In the genomic region with DNA sequence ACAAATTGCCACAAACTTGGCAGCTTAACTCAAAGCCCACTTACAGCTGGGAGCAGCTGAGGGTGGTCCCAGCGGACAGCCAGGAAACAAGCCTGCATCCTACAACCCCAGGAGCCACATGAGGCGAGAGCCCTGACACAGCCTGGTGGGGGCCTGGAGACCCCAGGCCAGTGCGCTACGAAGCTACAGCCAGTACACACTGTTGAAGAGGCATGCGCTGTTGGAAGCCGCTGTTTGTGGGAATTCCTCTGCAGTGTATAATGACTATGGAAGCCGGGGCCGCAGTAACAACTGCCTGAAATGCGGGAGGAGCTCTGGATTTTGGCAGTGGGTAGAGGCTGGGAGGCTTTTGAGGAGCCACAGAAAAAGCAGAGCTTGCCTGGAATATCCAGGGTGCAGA, we compare ENCODE assay signal across 19 cellular contexts. TPM values are rescaled to one million over a fixed set of nuclear protein-coding genes. Genes with fewer than 3 reads are reported as not detected.
A peak's percentile ranks its signal among the peaks of the same experiment; 100 is the strongest.
DNase-seq lines count a peak whose midpoint lies in the region; ATAC-seq and TF ChIP-seq lines count a peak whose summit lies in the region.
"Had no signal": no experiment of that assay in that cellular context is flagged by ENCODE, and none has a peak within 500 bp of the region (broad histone marks: within the 10 kb centered on the region; RNA-seq: fewer than 3 reads in every experiment).

No MANE protein-coding gene starts in this region.

- H3K27ac Mint-ChIP-seq in endothelial cell (ENCODE audit: unreplicated experiment) (no peak overlapping the region), nephron (peak overlapping the region; percentile 57 to 91 (median 64)), CD14-positive monocyte (no peak overlapping the region)

- peak overlapping the region; percentile 25 for H3K4me3 Mint-ChIP-seq in endothelial cell (ENCODE audit: unreplicated experiment)
- no peak overlapping the region for H3K4me3 Mint-ChIP-seq in nephron
- H3K4me3 Mint-ChIP-seq in CD14-positive monocyte, result no peak overlapping the region
- H3K4me3 Mint-ChIP-seq: CD8-positive, alpha-beta T cell; H9 had no signal

- ATAC-seq in RWPE2 (ENCODE audit: low read depth), result no peak
- no peak for ATAC-seq in omental fat pad (ENCODE audit: low FRiP score)
- ATAC-seq in GM19455 (IDR thresholded peaks at IDR 0.05; ENCODE audit: unreplicated experiment), result no peak
- ATAC-seq: A549; CD8-positive, alpha-beta T cell; HepG2 had no signal

- 81 to 98% (median 96%) methylated on average over 9 of the region's 9 CpGs for WGBS in spleen, 5 donors

- TF ChIP-seq POLR2A in spleen (IDR thresholded peaks at IDR 0.05), result no peak

- no peaks in the 10 kb centered on the region for H3K4me1 ChIP-seq in RWPE2 (ENCODE audit: insufficient read depth, poor library complexity, severe bottlenecking)
- H3K4me1 ChIP-seq in spleen, result no peaks in the 10 kb centered on the region
- H3K4me1 ChIP-seq: A549, BE2C had no signal

- peak; percentile 29 for DNase-seq in RWPE2 (ENCODE audit: low spot score)
- no peak for DNase-seq in endothelial cell (ENCODE audit: low spot score)
- peak; percentile 34 for DNase-seq in spleen
- DNase-seq in CD14-positive monocyte (ENCODE audit: low spot score), result no peak
- no peak for DNase-seq in omental fat pad (ENCODE audit: low spot score)
- no peak for DNase-seq in kidney tubule cell (ENCODE audit: low spot score)
- DNase-seq: BE2C; CD8-positive, alpha-beta T cell; COR-L47; DMS153; DMS79 treated with DMSO at 0.1 percent for 48 hours; EL; GOT3; H9 had no signal

- peaks cover 3% of the 10 kb centered on the region; the same call in 1 of the 2 replicates for H3K36me3 ChIP-seq in RWPE2 (ENCODE audit: low read depth)
- H3K36me3 ChIP-seq in spleen, result peaks cover 0 to 72% (median 34%) of the 10 kb centered on the region in 6 donors

- H3K4me3 ChIP-seq in RWPE2 (ENCODE audit: severe bottlenecking) (no peak overlapping the region), spleen (no peak overlapping the region)
- H3K4me3 ChIP-seq: A549 had no signal

- peaks cover 3% of the 10 kb centered on the region for H3K27me3 Mint-ChIP-seq in endothelial cell (ENCODE audit: unreplicated experiment)
- no peaks in the 10 kb centered on the region for H3K27me3 Mint-ChIP-seq in nephron (ENCODE audit: low read depth)
- peaks cover 0 to 2% (median 0%) of the 10 kb centered on the region in 3 donors for H3K27me3 Mint-ChIP-seq in CD14-positive monocyte (ENCODE audit: low read depth in 3 of 3)

- intact Hi-C loops in spleen (cut with DNase I; ENCODE audit: low total_unique reads), result no loop called here
- intact Hi-C loops in CD14-positive monocyte (cut with micrococcal nuclease), result no loop called here

- H3K9me3 Mint-ChIP-seq in endothelial cell (ENCODE audit: unreplicated experiment), result no peaks in the 10 kb centered on the region
- peaks cover 8% of the 10 kb centered on the region for H3K9me3 Mint-ChIP-seq in nephron
- peaks cover 4 to 21% (median 14%) of the 10 kb centered on the region in 7 donors for H3K9me3 Mint-ChIP-seq in CD14-positive monocyte
- H3K9me3 Mint-ChIP-seq: CD8-positive, alpha-beta T cell had no signal

- no peak for TF ChIP-seq CTCF in RWPE2 (IDR thresholded peaks at IDR 0.05; ENCODE audit: poor library complexity, severe bottlenecking)
- no peak for TF ChIP-seq CTCF in endothelial cell (IDR thresholded peaks at IDR 0.05; ENCODE audit: unreplicated experiment)
- no peak for TF ChIP-seq CTCF in nephron (IDR thresholded peaks at IDR 0.05; ENCODE audit: unreplicated experiment in 3 of 3)
- no peak for TF ChIP-seq CTCF in spleen (IDR thresholded peaks at IDR 0.05 in 8 of 11, conservative IDR thresholded peaks at IDR 0.05 in 3 of 11)
- no peak for TF ChIP-seq CTCF in CD14-positive monocyte (IDR thresholded peaks at IDR 0.05)
- TF ChIP-seq CTCF in omental fat pad (IDR thresholded peaks at IDR 0.05), result no peak

- H3K4me1 Mint-ChIP-seq in endothelial cell (ENCODE audit: unreplicated experiment), result peaks cover 13% of the 10 kb centered on the region
- peaks cover 26% of the 10 kb centered on the region for H3K4me1 Mint-ChIP-seq in nephron
- H3K4me1 Mint-ChIP-seq in CD14-positive monocyte, result no peaks in the 10 kb centered on the region
- H3K4me1 Mint-ChIP-seq: H9 had no signal

- H3K9me3 ChIP-seq in RWPE2 (ENCODE audit: severe bottlenecking) (no peaks in the 10 kb centered on the region), spleen (peaks cover 0 to 5% (median 0%) of the 10 kb centered on the region in 8 donors)
- H3K9me3 ChIP-seq: A549, BE2C had no signal

- H3K36me3 Mint-ChIP-seq in endothelial cell (ENCODE audit: low read depth, unreplicated experiment), result peaks cover 56% of the 10 kb centered on the region
- H3K36me3 Mint-ChIP-seq in nephron (ENCODE audit: low read depth), result peaks cover 57% of the 10 kb centered on the region
- peaks cover 68 to 75% of the 10 kb centered on the region in 2 donors for H3K36me3 Mint-ChIP-seq in CD14-positive monocyte

- H3K27ac ChIP-seq in RWPE2 (ENCODE audit: poor library complexity, severe bottlenecking), result no peak overlapping the region
- no peak overlapping the region for H3K27ac ChIP-seq in spleen
- H3K27ac ChIP-seq: A549, C4-2B had no signal

- H3K27me3 ChIP-seq in RWPE2 (ENCODE audit: insufficient read depth, poor library complexity, severe bottlenecking) (no peaks in the 10 kb centered on the region), spleen (replicated peaks in 1 of 7) (no peaks in the 10 kb centered on the region)
- H3K27me3 ChIP-seq: BE2C had no signal

RNA-seq across cellular contexts. Expression of a gene that starts 42.6 kb away (rescaled TPM):
- total RNA-seq in endothelial cell (ENCODE audit: unreplicated experiment) (35.9 TPM), spleen (10 to 100 TPM; 16.1 to 60.1 (median 35.6) TPM), omental fat pad (10 to 100 TPM; 18.5 to 29.8 (median 21.5) TPM)
- polyA plus RNA-seq in spleen (10 to 100 TPM; 17.0 to 25.7 (median 23.4) TPM), CD14-positive monocyte (10 to 100 TPM; 20.8 to 22.4 TPM)

RNA-seq across cellular contexts. Expression of a gene that starts 44.5 kb away (rescaled TPM):
- total RNA-seq in endothelial cell (ENCODE audit: unreplicated experiment), result 105 TPM
- 100 to 1,000 TPM in 3 of 7 donors, 10 to 100 TPM in 4; 70.2 to 132 (median 97.3) TPM for total RNA-seq in spleen
- polyA plus RNA-seq in spleen, result 100 to 1,000 TPM in 1 of 3 donors, 10 to 100 TPM in 2; 72.3 to 111 (median 76.7) TPM
- polyA plus RNA-seq in CD14-positive monocyte, result 10 to 100 TPM; 26.6 to 44.7 TPM
- 10 to 100 TPM; 39.3 to 92.1 (median 53.9) TPM for total RNA-seq in omental fat pad

Comparison
In these comparisons a context has a peak if more than half of its experiments do, and no peak if none do; other contexts are left out.
1. DNase-seq: peak in RWPE2 (single experiment) and spleen (single experiment); none in endothelial cell (single experiment), CD14-positive monocyte (single experiment), omental fat pad (single experiment) and kidney tubule cell (single experiment).
2. H3K27ac Mint-ChIP-seq: peak in nephron (3 of 3); none in endothelial cell (single experiment) and CD14-positive monocyte (0 of 7).